In the genomic region with DNA sequence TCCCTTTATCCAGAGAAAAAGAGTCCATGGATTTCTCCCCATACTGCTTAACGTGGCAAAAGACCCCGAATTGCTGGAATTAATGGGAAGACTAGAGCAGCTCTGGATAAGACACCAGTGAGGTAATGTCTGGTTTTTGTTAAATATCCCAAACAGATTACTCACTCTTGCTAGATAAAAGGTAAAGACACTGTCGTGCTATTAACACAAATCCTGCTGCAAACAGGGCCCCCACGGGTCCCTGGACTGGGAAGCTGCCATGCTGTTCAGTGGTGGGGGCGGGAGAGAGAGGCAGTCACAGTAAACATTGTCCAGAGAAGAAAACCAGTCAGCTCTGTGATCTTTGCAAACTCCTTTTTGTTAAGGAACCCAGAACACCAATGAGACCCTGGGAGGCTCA, we compare ENCODE assay signal across 4 cellular contexts.
TF ChIP-seq lines count a peak whose summit lies in the region.

No MANE protein-coding gene starts in this region.

TF ChIP-seq in IMR-90, 13 proteins besides CTCF, POLR2A, EP300 and RAD21:
- TF ChIP-seq FOS (IDR thresholded peaks at IDR 0.05; ENCODE audit: low read depth, low read length) (peak; percentile 63; the same call in 1 of the 2 replicates), MAFK (IDR thresholded peaks at IDR 0.05; ENCODE audit: low read depth, low read length) (no peak), SMC3 (IDR thresholded peaks at IDR 0.05; ENCODE audit: low read depth, low read length) (no peak), RFX5 (IDR thresholded peaks at IDR 0.05; ENCODE audit: low read depth, low read length) (no peak), MAZ (IDR thresholded peaks at IDR 0.05; ENCODE audit: borderline replicate concordance, low read depth, low read length) (peak; percentile 77)
- TF ChIP-seq, protein P1, sequence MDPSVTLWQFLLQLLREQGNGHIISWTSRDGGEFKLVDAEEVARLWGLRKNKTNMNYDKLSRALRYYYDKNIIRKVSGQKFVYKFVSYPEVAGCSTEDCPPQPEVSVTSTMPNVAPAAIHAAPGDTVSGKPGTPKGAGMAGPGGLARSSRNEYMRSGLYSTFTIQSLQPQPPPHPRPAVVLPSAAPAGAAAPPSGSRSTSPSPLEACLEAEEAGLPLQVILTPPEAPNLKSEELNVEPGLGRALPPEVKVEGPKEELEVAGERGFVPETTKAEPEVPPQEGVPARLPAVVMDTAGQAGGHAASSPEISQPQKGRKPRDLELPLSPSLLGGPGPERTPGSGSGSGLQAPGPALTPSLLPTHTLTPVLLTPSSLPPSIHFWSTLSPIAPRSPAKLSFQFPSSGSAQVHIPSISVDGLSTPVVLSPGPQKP (IDR thresholded peaks at IDR 0.05; ENCODE audit: borderline replicate concordance, low read depth, low read length) = no peak

TF ChIP-seq in K562, 482 proteins besides CTCF, POLR2A, EP300 and RAD21:
- TF ChIP-seq ZC3H11A (IDR thresholded peaks at IDR 0.05; ENCODE audit: low read depth, low read length) = no peak

TF ChIP-seq in HepG2, 621 proteins besides CTCF, POLR2A, EP300 and RAD21 (continues in another document):
- peak; percentile 22; the same call in 1 of the 2 replicates for TF ChIP-seq TAF1 (CRISPR knock-in tag; IDR thresholded peaks at IDR 0.05)
- TF ChIP-seq NFE2L1 (CRISPR knock-in tag; IDR thresholded peaks at IDR 0.05; ENCODE audit: borderline replicate concordance) = no peak
- TF ChIP-seq ISX (CRISPR knock-in tag; conservative IDR thresholded peaks at IDR 0.05) = no peak
- no peak for TF ChIP-seq CREB1 (IDR thresholded peaks at IDR 0.05)
- TF ChIP-seq CREB1 (CRISPR knock-in tag; IDR thresholded peaks at IDR 0.05) = no peak
- no peak for TF ChIP-seq TOPORS (CRISPR knock-in tag; IDR thresholded peaks at IDR 0.05)
- TF ChIP-seq, protein P2, sequence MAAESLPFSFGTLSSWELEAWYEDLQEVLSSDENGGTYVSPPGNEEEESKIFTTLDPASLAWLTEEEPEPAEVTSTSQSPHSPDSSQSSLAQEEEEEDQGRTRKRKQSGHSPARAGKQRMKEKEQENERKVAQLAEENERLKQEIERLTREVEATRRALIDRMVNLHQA (CRISPR knock-in tag; IDR thresholded peaks at IDR 0.05) = no peak
- TF ChIP-seq MXI1 (IDR thresholded peaks at IDR 0.05; ENCODE audit: borderline replicate concordance, low read depth, low read length) = no peak
- TF ChIP-seq NR2F6 (IDR thresholded peaks at IDR 0.05) = no peak
- no peak for TF ChIP-seq NR2F6 (CRISPR knock-in tag; IDR thresholded peaks at IDR 0.05)
- TF ChIP-seq SOX13 (IDR thresholded peaks at IDR 0.05) = no peak
- 0 out of 4 replicates have a peak, but pooled peaks of 1 of the 2 experiments have one; percentile 11 for TF ChIP-seq SOX13 (CRISPR knock-in tag; conservative IDR thresholded peaks at IDR 0.05 in 1 of 2, IDR thresholded peaks at IDR 0.05 in 1 of 2)
- peak; percentile 78; the same call in 1 of the 2 replicates for TF ChIP-seq THAP9 (CRISPR knock-in tag; IDR thresholded peaks at IDR 0.05; ENCODE audit: borderline replicate concordance)
- no peak for TF ChIP-seq PAF1 (CRISPR knock-in tag; IDR thresholded peaks at IDR 0.05)
- no peak for TF ChIP-seq ZNF597 (CRISPR knock-in tag; IDR thresholded peaks at IDR 0.05)
- TF ChIP-seq GATAD2A (CRISPR knock-in tag; IDR thresholded peaks at IDR 0.05) = peak; percentile 40; the same call in 1 of the 2 replicates
- TF ChIP-seq ZNF292 (CRISPR knock-in tag; IDR thresholded peaks at IDR 0.05; ENCODE audit: borderline replicate concordance, low read depth) = no peak
- no peak for TF ChIP-seq ZNF782 (CRISPR knock-in tag; IDR thresholded peaks at IDR 0.05; ENCODE audit: borderline replicate concordance)
- no peak for TF ChIP-seq SRSF1 (optimal IDR thresholded peaks at IDR 0.05; ENCODE audit: low read depth, low read length)
- no peak for TF ChIP-seq SRF (IDR thresholded peaks at IDR 0.05; ENCODE audit: low read depth, low read length)
- TF ChIP-seq DMAP1 (CRISPR knock-in tag; IDR thresholded peaks at IDR 0.05) = no peak
- no peak for TF ChIP-seq HCFC1 (IDR thresholded peaks at IDR 0.05; ENCODE audit: low read depth, low read length)
- no peak; the same call in 1 of the 2 replicates for TF ChIP-seq FOXP4 (CRISPR knock-in tag; IDR thresholded peaks at IDR 0.05)
- TF ChIP-seq ZNF333 (CRISPR knock-in tag; IDR thresholded peaks at IDR 0.05; ENCODE audit: borderline replicate concordance) = no peak
- TF ChIP-seq ARNTL (CRISPR knock-in tag; IDR thresholded peaks at IDR 0.05) = no peak
- TF ChIP-seq ARID2 (CRISPR knock-in tag; IDR thresholded peaks at IDR 0.05; ENCODE audit: borderline replicate concordance) = 0 out of 2 replicates have a peak, but pooled peaks have one; percentile 36

TF ChIP-seq in GM12891, 5 proteins besides CTCF, POLR2A, EP300 and RAD21:
- TF ChIP-seq SPI1 (IDR thresholded peaks at IDR 0.05; ENCODE audit: low read depth, low read length) = no peak
- no peak for TF ChIP-seq TAF1 (IDR thresholded peaks at IDR 0.05; ENCODE audit: low read depth, low read length)
- TF ChIP-seq PAX5 (IDR thresholded peaks at IDR 0.05; ENCODE audit: insufficient read depth, low read length, severe bottlenecking) = no peak
- no peak for TF ChIP-seq POU2F2 (IDR thresholded peaks at IDR 0.05; ENCODE audit: low read depth, low read length)
- TF ChIP-seq POLR2AphosphoS5 (IDR thresholded peaks at IDR 0.05; ENCODE audit: low read depth, low read length) = no peak
